In genomic region chr1:76998582-76999189, GRCh38 we compare ENCODE assay signal across 17 cellular contexts.
DNase-seq lines count a peak whose midpoint lies in the region; ATAC-seq, FAIRE-seq and TF ChIP-seq lines count a peak whose summit lies in the region.
"Had no signal": no experiment of that assay in that cellular context is flagged by ENCODE, and none has a peak within 500 bp of the region (broad histone marks: within the 10 kb centered on the region; RNA-seq: fewer than 3 reads in every experiment).

No MANE protein-coding gene starts in this region.

- H3K9me3 ChIP-seq in left lung (no peaks in the 10 kb centered on the region), prostate gland (no peaks in the 10 kb centered on the region)
- H3K9me3 ChIP-seq: neutrophil had no signal

- H3K4me1 ChIP-seq in left lung (no peaks in the 10 kb centered on the region), prostate gland (replicated peaks) (no peaks in the 10 kb centered on the region)

- H3K27ac ChIP-seq in left lung, result peak overlapping the region in 1 of 2 donors; percentile 22
- no peak overlapping the region for H3K27ac ChIP-seq in prostate gland
- H3K27ac ChIP-seq: neutrophil had no signal

- 65% methylated on average over 3 of the region's 3 CpGs for WGBS in prostate gland

- no peak for TF ChIP-seq POLR2A in prostate gland (IDR thresholded peaks at IDR 0.05)

- peak; percentile 91 for DNase-seq in AG10803 (ENCODE audit: low read depth)
- DNase-seq in NCI-H226, result peak; percentile 82
- DNase-seq in bronchial epithelial cell (ENCODE audit: low read depth), result peak; percentile 96
- no peak for DNase-seq in left lung
- no peak for DNase-seq in left colon
- DNase-seq in SHP77 (lab: John Stamatoyannopoulos, UW), result no peak
- no peak for DNase-seq in prostate gland (ENCODE audit: low spot score)
- no peak for DNase-seq in NCI-H748 (lab: John Stamatoyannopoulos, UW; ENCODE audit: unreplicated experiment)
- DNase-seq: activated CD8-positive, alpha-beta memory T cell treated with anti-CD3 and anti-CD28 coated beads for 24 hours; activated naive CD8-positive, alpha-beta T cell treated with anti-CD3 and anti-CD28 coated beads for 36 hours; left cardiac atrium; NCI-H1105; NCI-H774; stimulated activated CD4-positive, alpha-beta T cell treated with anti-CD3 and anti-CD28 coated beads, Interleukin-4, amount 100 ng/mL, for 24 hours; T-helper 2 cell had no signal

- intact Hi-C loops in left lung (cut with DNase I) (no loop called here), left colon (cut with DNase I, micrococcal nuclease) (no loop called here), prostate gland (cut with DNase I) (no loop called here)

- H3K4me3 ChIP-seq in AG10803 (ENCODE audit: low read length) (no peak overlapping the region), bronchial epithelial cell (ENCODE audit: low read depth, low read length) (no peak overlapping the region), left lung (no peak overlapping the region), prostate gland (no peak overlapping the region)

- TF ChIP-seq CTCF in AG10803 (conservative IDR thresholded peaks at IDR 0.05; ENCODE audit: low read length) (no peak), bronchial epithelial cell (IDR thresholded peaks at IDR 0.05; ENCODE audit: insufficient read depth, low read length, severe bottlenecking) (no peak), left lung (IDR thresholded peaks at IDR 0.05) (no peak), prostate gland (IDR thresholded peaks at IDR 0.05) (no peak)

- no peak for FAIRE-seq in bronchial epithelial cell (lab: Jason Lieb, UNC)
- FAIRE-seq: endometrium had no signal

- ATAC-seq in left lung (peak; percentile 78), left colon (no peak)

- no peaks in the 10 kb centered on the region for H3K36me3 ChIP-seq in bronchial epithelial cell (ENCODE audit: control insufficient read depth, insufficient read depth, low read length)
- H3K36me3 ChIP-seq in left lung, result no peaks in the 10 kb centered on the region
- no peaks in the 10 kb centered on the region for H3K36me3 ChIP-seq in prostate gland
- H3K36me3 ChIP-seq: neutrophil had no signal

- H3K27me3 ChIP-seq in bronchial epithelial cell (ENCODE audit: control insufficient read depth, insufficient read depth, low read length) (no peaks in the 10 kb centered on the region), left lung (no peaks in the 10 kb centered on the region), prostate gland (replicated peaks; ENCODE audit: insufficient read depth) (no peaks in the 10 kb centered on the region)
- H3K27me3 ChIP-seq: neutrophil had no signal

Comparison
In these comparisons a context has a peak if more than half of its experiments do, and no peak if none do; other contexts are left out.
1. DNase-seq: peak in AG10803 (single experiment), NCI-H226 (single experiment) and bronchial epithelial cell (single experiment); none in left lung (0 of 2), left colon (0 of 2), SHP77 (0 of 2), prostate gland (single experiment) and NCI-H748 (single experiment).